Comparison of ENCODE assay signal across 27 cellular contexts in genomic region chr1:5526385-5526750, GRCh38.
"Had no signal": no experiment of that assay in that cellular context is flagged by ENCODE, and none has a peak within 500 bp of the region (broad histone marks: within the 10 kb centered on the region; RNA-seq: fewer than 3 reads in every experiment).

No MANE protein-coding gene starts in this region.

- H3K27me3 ChIP-seq: vagina had no signal

- H3K4me2 ChIP-seq: smooth muscle cell had no signal

- H3K9ac ChIP-seq: parathyroid adenoma had no signal

- DNase-seq: dermis blood vessel endothelial cell; effector memory CD4-positive, alpha-beta T cell; esophagus squamous epithelium; foreskin melanocyte; glutamatergic neuron; heart right ventricle; hippocampal formation; immature natural killer cell; islet precursor cell; kidney glomerular epithelial cell; left colon; left ventricle myocardium superior; lower lobe of right lung; natural killer cell; stimulated activated CD4-positive, alpha-beta T cell treated with anti-CD3 and anti-CD28 coated beads, Interleukin-12 subunit alpha, Interleukin-12 subunit beta, amount 100 ng/mL, for 4 hours; stimulated activated CD4-positive, alpha-beta T cell treated with anti-CD3 and anti-CD28 coated beads, Interleukin-1b, Interleukin-23, amount 100 ng/mL, for 48 hours; stimulated activated CD4-positive, alpha-beta T cell treated with anti-CD3 and anti-CD28 coated beads, Interleukin-4, amount 100 ng/mL, for 1 hour; stimulated activated CD8-positive, alpha-beta memory T cell treated with anti-CD3 and anti-CD28 coated beads, Interleukin-4, amount 100 ng/mL, for 48 hours; stimulated activated naive CD4-positive, alpha-beta T cell; stimulated activated naive CD8-positive, alpha-beta T cell treated with anti-CD3 and anti-CD28 coated beads, Interleukin-15, amount 100 ng/mL, for 72 hours; transverse colon had no signal

- H3K4me3 ChIP-seq: coronary artery, esophagus squamous epithelium, heart right ventricle, lower lobe of right lung, smooth muscle cell, suprapubic skin, transverse colon, vagina had no signal

- H3K4me1 ChIP-seq: esophagus squamous epithelium, heart right ventricle, lower lobe of right lung, parathyroid adenoma, suprapubic skin, transverse colon, vagina had no signal

- H3K36me3 ChIP-seq: esophagus squamous epithelium, heart right ventricle, lower lobe of right lung, suprapubic skin, transverse colon, vagina had no signal

- ATAC-seq: heart right ventricle; left colon; left ventricle myocardium superior; lower lobe of right lung; natural killer cell; sciatic nerve; stimulated activated naive CD8-positive, alpha-beta T cell treated with anti-CD3 and anti-CD28 coated beads, Interleukin-15, amount 100 ng/mL, for 72 hours had no signal

- H3K9me3 ChIP-seq: esophagus squamous epithelium, lower lobe of right lung, suprapubic skin, transverse colon, vagina had no signal

- H3K27ac ChIP-seq: coronary artery, esophagus squamous epithelium, heart right ventricle, lower lobe of right lung, parathyroid adenoma, suprapubic skin, transverse colon, vagina had no signal

- H3K79me2 ChIP-seq: parathyroid adenoma had no signal
